Comparison of ENCODE assay signal across 8 cellular contexts in the genomic region with DNA sequence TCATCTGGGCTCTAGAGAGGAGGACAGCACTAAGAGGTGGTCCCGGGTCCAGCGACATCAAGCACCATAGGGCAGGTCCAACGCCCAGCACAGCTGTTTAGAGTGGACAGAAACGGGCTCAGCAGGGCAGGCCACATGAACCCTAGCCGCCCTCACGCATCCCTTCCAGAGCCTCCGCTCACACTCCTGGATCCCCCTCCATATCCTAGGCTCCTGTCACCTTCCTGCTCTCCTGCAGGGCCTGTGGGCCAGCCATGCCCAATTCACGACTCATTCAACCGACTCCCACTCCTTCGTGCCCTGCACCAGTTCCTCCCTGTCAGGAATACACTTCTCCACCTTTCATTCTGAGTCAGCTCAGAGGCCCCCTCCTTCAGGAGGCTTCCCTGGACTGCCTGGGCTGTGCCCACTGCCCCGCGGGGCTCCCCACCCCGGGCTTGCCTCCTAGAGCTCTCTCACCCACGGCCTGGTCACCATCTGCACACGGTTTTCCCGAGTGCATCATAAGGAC.
DNase-seq lines count a peak whose midpoint lies in the region; ATAC-seq and TF ChIP-seq lines count a peak whose summit lies in the region.

No MANE protein-coding gene starts in this region.

- no peaks in the 10 kb centered on the region for H3K36me3 Mint-ChIP-seq in activated T-helper 1 cell treated with anti-CD3 and anti-CD28 coated beads, Interleukin-12 subunit alpha, Interleukin-12 subunit beta, Interleukin-2, Interleukin-4 antibody, amounts not matched to agents 30 ng/mL and 10 ng/mL and 1 ng/mL, durations not matched to agents 14 hours and 24 hours and 36 hours (ENCODE audit: low read depth)

- H3K27me3 Mint-ChIP-seq in activated T-helper 1 cell treated with anti-CD3 and anti-CD28 coated beads, Interleukin-12 subunit alpha, Interleukin-12 subunit beta, Interleukin-2, Interleukin-4 antibody, amounts not matched to agents 30 ng/mL and 10 ng/mL and 1 ng/mL, durations not matched to agents 14 hours and 24 hours and 36 hours (ENCODE audit: insufficient read depth) = peaks cover 15% of the 10 kb centered on the region

- H3K27ac Mint-ChIP-seq in activated T-helper 1 cell treated with anti-CD3 and anti-CD28 coated beads, Interleukin-12 subunit alpha, Interleukin-12 subunit beta, Interleukin-2, Interleukin-4 antibody, amounts not matched to agents 30 ng/mL and 10 ng/mL and 1 ng/mL, durations not matched to agents 14 hours and 24 hours and 36 hours = no peak overlapping the region

- no peak overlapping the region for H2AFZ ChIP-seq in HCT116 (ENCODE audit: low read depth, low read length, poor library complexity, severe bottlenecking)

- no TSS peak for BruUV-seq in HCT116 (replicated peaks; lab: Mats Ljungman, UMichigan)

- H3K4me1 ChIP-seq in HCT116 (ENCODE audit: control insufficient read depth in 1 of 2, insufficient read depth in 2 of 2, low read length in 2 of 2) = peaks cover 0 to 35% of the 10 kb centered on the region in 2 experiments; a peak in 3 of 4 replicates

- DNase-seq in A172 (ENCODE audit: low spot score) (peak; percentile 48), HCT116 (ENCODE audit: low read depth, low spot score) (no peak), kidney tubule cell (ENCODE audit: low spot score) (peak; percentile 85), Kasumi-1 (lab: John Stamatoyannopoulos, UW) (no peak)
- no peak for DNase-seq in activated T-helper 1 cell treated with anti-CD3 and anti-CD28 coated beads, Interleukin-12 subunit alpha, Interleukin-12 subunit beta, Interleukin-2, Interleukin-4 antibody, amounts not matched to agents 30 ng/mL and 10 ng/mL and 1 ng/mL, durations not matched to agents 14 hours and 24 hours and 36 hours (ENCODE audit: low spot score)
- no peak for DNase-seq in activated CD4-positive, alpha-beta T cell treated with anti-CD3 and anti-CD28 coated beads for 48 hours

- H3K4me1 Mint-ChIP-seq in activated T-helper 1 cell treated with anti-CD3 and anti-CD28 coated beads, Interleukin-12 subunit alpha, Interleukin-12 subunit beta, Interleukin-2, Interleukin-4 antibody, amounts not matched to agents 30 ng/mL and 10 ng/mL and 1 ng/mL, durations not matched to agents 14 hours and 24 hours and 36 hours (ENCODE audit: low read depth) = peaks cover 8% of the 10 kb centered on the region

- RAD21 ChIA-PET in HCT116 (lab: Charles Lee; ENCODE audit: low non-redundant PET in 1 of 2, low total read pairs in 2 of 2, uncharacterized antibody in 2 of 2, unreplicated experiment in 2 of 2) = interaction anchor here (0.9 to 2.6 kb wide), 10 partner anchors 45 to 569 kb away, joined by 3 to 9 read pairs (median 6); no protein-coding TSS in a partner anchor

- POLR2A ChIA-PET in HCT116 (lab: Charles Lee) = interaction anchor here (0.8 to 1.6 kb wide), 9 partner anchors 9 to 435 kb away, joined by 3 to 6 read pairs (median 3); no protein-coding TSS in a partner anchor

- ATAC-seq in HCT116 (peak; percentile 13; the same call in 1 of the 2 replicates), GM21360 (IDR thresholded peaks at IDR 0.05; ENCODE audit: unreplicated experiment) (no peak), HG02885 (IDR thresholded peaks at IDR 0.05; ENCODE audit: poor library complexity, unreplicated experiment) (no peak)

- H3K9me3 Mint-ChIP-seq in activated T-helper 1 cell treated with anti-CD3 and anti-CD28 coated beads, Interleukin-12 subunit alpha, Interleukin-12 subunit beta, Interleukin-2, Interleukin-4 antibody, amounts not matched to agents 30 ng/mL and 10 ng/mL and 1 ng/mL, durations not matched to agents 14 hours and 24 hours and 36 hours = no peaks in the 10 kb centered on the region

- peak overlapping the region; percentile 76 for H3K4me3 Mint-ChIP-seq in activated T-helper 1 cell treated with anti-CD3 and anti-CD28 coated beads, Interleukin-12 subunit alpha, Interleukin-12 subunit beta, Interleukin-2, Interleukin-4 antibody, amounts not matched to agents 30 ng/mL and 10 ng/mL and 1 ng/mL, durations not matched to agents 14 hours and 24 hours and 36 hours

- no peaks in the 10 kb centered on the region for H4K20me1 ChIP-seq in HCT116 (ENCODE audit: insufficient read depth)

- TF ChIP-seq CTCF in HCT116 (IDR thresholded peaks at IDR 0.05 in 2 of 3, conservative IDR thresholded peaks at IDR 0.05 in 1 of 3; ENCODE audit: borderline replicate concordance in 1 of 3, insufficient read depth in 1 of 3, low read depth in 2 of 3, low read length in 2 of 3) = no peak

- H3K27me3 ChIP-seq in HCT116 (ENCODE audit: insufficient read depth, low read length) = no peaks in the 10 kb centered on the region

- H3K27ac ChIP-seq in HCT116 (ENCODE audit: low read depth, low read length) = peak overlapping the region; percentile 41

- no peak for TF ChIP-seq POLR2A in HCT116 (IDR thresholded peaks at IDR 0.05; ENCODE audit: borderline replicate concordance, extremely low read depth, insufficient read depth, insufficient read length)

- peak overlapping the region; percentile 73 to 76 for H3K4me3 ChIP-seq in HCT116 (replicated peaks in 1 of 2; ENCODE audit: low read depth in 1 of 2, low read length in 2 of 2)

- no peaks in the 10 kb centered on the region for H3K9me3 ChIP-seq in HCT116 (ENCODE audit: control insufficient read depth in 1 of 2, insufficient read depth in 1 of 2, low read depth in 1 of 2, low read length in 2 of 2)

- H3K79me2 ChIP-seq in HCT116 (ENCODE audit: insufficient read depth, low read length) = no peaks in the 10 kb centered on the region

- CTCF ChIA-PET in HCT116 (lab: Charles Lee) = interaction anchor here (0.6 to 2.5 kb wide), 46 partner anchors 9 to 601 kb away, joined by 3 to 61 read pairs (median 6); partner anchors contain the start of genes LINGO1 and TSPAN3

- TF ChIP-seq RAD21 in HCT116 (IDR thresholded peaks at IDR 0.05; ENCODE audit: low read depth) = no peak

- H3K9me2 ChIP-seq in HCT116 (ENCODE audit: insufficient read depth) = no peaks in the 10 kb centered on the region

- intact Hi-C loops in HCT116 (cut with micrococcal nuclease) = loop anchor here (1.0 to 2.0 kb wide), 5 partner anchors 278 to 518 kb away; no protein-coding TSS in a partner anchor
- intact Hi-C loops in activated T-helper 1 cell treated with anti-CD3 and anti-CD28 coated beads, Interleukin-12 subunit alpha, Interleukin-12 subunit beta, Interleukin-2, Interleukin-4 antibody, amounts not matched to agents 30 ng/mL and 10 ng/mL and 1 ng/mL, durations not matched to agents 14 hours and 24 hours and 36 hours (cut with micrococcal nuclease) = loop anchor here (1.0 kb wide), 4 partner anchors 356 to 568 kb away; no protein-coding TSS in a partner anchor

- H3K36me3 ChIP-seq in HCT116 (ENCODE audit: control insufficient read depth in 1 of 2, insufficient read depth in 2 of 2, low read length in 2 of 2) = no peaks in the 10 kb centered on the region

- peak overlapping the region; percentile 83 for H3K9ac ChIP-seq in HCT116 (ENCODE audit: low read length)

- peak overlapping the region; percentile 92 for H3K4me2 ChIP-seq in HCT116 (ENCODE audit: low read length)

TF ChIP-seq in HCT116, 20 proteins besides CTCF, POLR2A, EP300 and RAD21:
- no peak for TF ChIP-seq SIN3A (IDR thresholded peaks at IDR 0.05; ENCODE audit: low read depth)
- TF ChIP-seq ZFX (IDR thresholded peaks at IDR 0.05) = no peak
- TF ChIP-seq SP1 (IDR thresholded peaks at IDR 0.05; ENCODE audit: low read depth) = no peak
- TF ChIP-seq, protein P1, sequence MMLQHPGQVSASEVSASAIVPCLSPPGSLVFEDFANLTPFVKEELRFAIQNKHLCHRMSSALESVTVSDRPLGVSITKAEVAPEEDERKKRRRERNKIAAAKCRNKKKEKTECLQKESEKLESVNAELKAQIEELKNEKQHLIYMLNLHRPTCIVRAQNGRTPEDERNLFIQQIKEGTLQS (IDR thresholded peaks at IDR 0.05) = no peak
- TF ChIP-seq ELF1 (IDR thresholded peaks at IDR 0.05; ENCODE audit: borderline replicate concordance, low read depth) = no peak
- TF ChIP-seq SRF (IDR thresholded peaks at IDR 0.05; ENCODE audit: low read depth) = no peak
- no peak for TF ChIP-seq EGR1 (IDR thresholded peaks at IDR 0.05; ENCODE audit: low read depth)
TF ChIP-seq in HCT116: peak in this region for 0.

Comparison
In these comparisons a context has a peak if more than half of its experiments do, and no peak if none do; other contexts are left out.
1. DNase-seq: peak in A172 (single experiment) and kidney tubule cell (single experiment); none in HCT116 (single experiment), activated T-helper 1 cell treated with anti-CD3 and anti-CD28 coated beads, Interleukin-12 subunit alpha, Interleukin-12 subunit beta, Interleukin-2, Interleukin-4 antibody, amounts not matched to agents 30 ng/mL and 10 ng/mL and 1 ng/mL, durations not matched to agents 14 hours and 24 hours and 36 hours (single experiment), activated CD4-positive, alpha-beta T cell treated with anti-CD3 and anti-CD28 coated beads for 48 hours (single experiment) and Kasumi-1 (0 of 2).